8 cellular contexts compared by ENCODE assay signal in genomic region chr12:459430-460258, GRCh38. TPM values are rescaled to one million over a fixed set of nuclear protein-coding genes. Genes with fewer than 3 reads are reported as not detected.
DNase-seq lines count a peak whose midpoint lies in the region; ATAC-seq, FAIRE-seq and TF ChIP-seq lines count a peak whose summit lies in the region.

Gene B4GALNT3 (plus strand): TSS chr12:459939. CDS start chr12:460377, 438 bp downstream.

- H3K4me3 ChIP-seq in OCI-LY7 (ENCODE audit: low read depth, low read length, poor library complexity, severe bottlenecking) (peak within 1 kb of the TSS; percentile 63), pancreas (peak within 1 kb of the TSS; percentile 35 to 68 (median 58))

- H3K4me2 ChIP-seq in OCI-LY7 (ENCODE audit: low read length), result peak within 1 kb of the TSS; percentile 73

- BruUV-seq in OCI-LY7 (replicated peaks; lab: Mats Ljungman, UMichigan), result no TSS peak

- CTCF ChIA-PET in OCI-LY7 (lab: Charles Lee; ENCODE audit: unreplicated experiment), result no interaction called here

- H3K36me3 ChIP-seq in OCI-LY7 (ENCODE audit: insufficient read depth, low read length), result no peaks in the 10 kb centered on the region
- H3K36me3 ChIP-seq in pancreas, result no peaks in the 10 kb centered on the region

- intact Hi-C loops in OCI-LY7 (cut with micrococcal nuclease; ENCODE audit: unreplicated experiment), result no loop called here
- intact Hi-C loops in Right ventricle myocardium inferior (cut with DNase I), result loop anchor here (5.0 kb wide), 1 partner anchor 43 kb away; no protein-coding TSS in a partner anchor
- intact Hi-C loops in pancreas (cut with DNase I), result loop anchor here in 1 of 3 donors (5.0 kb wide), 1 partner anchor 83 kb away; no protein-coding TSS in a partner anchor

- POLR2A ChIA-PET in OCI-LY7 (lab: Charles Lee), result no interaction called here

- no peaks in the 10 kb centered on the region for H3K27me3 ChIP-seq in pancreas

- WGBS in pancreas, 2 donors, result 3 to 6% methylated on average over 40 to 82 of the region's 82 CpGs

- H3K27ac ChIP-seq in OCI-LY7 (ENCODE audit: low read depth, low read length, poor library complexity, severe bottlenecking) (no peak within 1 kb of the TSS), pancreas (peak within 1 kb of the TSS in 1 of 4 donors; percentile 53)

- DNase-seq in NOMO-1 treated with DMSO at 0.1 percent for 48 hours (lab: John Stamatoyannopoulos, UW; ENCODE audit: unreplicated experiment) (peak; percentile 46), NOMO-1 (lab: John Stamatoyannopoulos, UW; ENCODE audit: unreplicated experiment in 2 of 2) (no peak), OCI-LY7 (ENCODE audit: low spot score) (peak; percentile 17), Right ventricle myocardium inferior (ENCODE audit: missing footprints) (no peak), pancreas (peak; percentile 62 to 87 (median 74))
- peak; percentile 7 for DNase-seq in activated gamma-delta T cell treated with anti-CD3 and anti-CD28 coated beads, Interleukin-2, amount 50 U/mL, for 16 hours (ENCODE audit: low read depth)

- no peak for TF ChIP-seq CTCF in OCI-LY7 (conservative IDR thresholded peaks at IDR 0.05; ENCODE audit: low read length)
- no peak for TF ChIP-seq CTCF in pancreas (IDR thresholded peaks at IDR 0.05)

- FAIRE-seq in pancreas (lab: Jason Lieb, UNC), result no peak

- no peaks in the 10 kb centered on the region for H3K9me2 ChIP-seq in OCI-LY7 (ENCODE audit: insufficient read depth, low read length)

- H2AFZ ChIP-seq in OCI-LY7 (ENCODE audit: low read length), result no peak within 1 kb of the TSS

- H3K9me3 ChIP-seq in OCI-LY7 (ENCODE audit: low read length), result no peaks in the 10 kb centered on the region
- H3K9me3 ChIP-seq in pancreas, result no peaks in the 10 kb centered on the region

- H3K4me1 ChIP-seq in OCI-LY7 (ENCODE audit: insufficient read depth, low read length, poor library complexity, severe bottlenecking) (peaks cover 4% of the 10 kb centered on the region), pancreas (peaks cover 0 to 4% (median 0%) of the 10 kb centered on the region in 3 donors)

- no peaks in the 10 kb centered on the region for H3K79me2 ChIP-seq in OCI-LY7 (ENCODE audit: insufficient read depth, low read depth, low read length)

- no peaks in the 10 kb centered on the region for H4K20me1 ChIP-seq in OCI-LY7 (ENCODE audit: insufficient read depth, low read length)

- ATAC-seq in Right ventricle myocardium inferior (peak; percentile 76), pancreas (peak; percentile 89 to 91 (median 90)), GM19351 (IDR thresholded peaks at IDR 0.05; ENCODE audit: unreplicated experiment) (no peak), HG03342 (IDR thresholded peaks at IDR 0.05; ENCODE audit: unreplicated experiment) (no peak)

RNA-seq across cellular contexts. Expression of gene B4GALNT3, which starts in this region (rescaled TPM):
- total RNA-seq in OCI-LY7 (2014; rRNA removed; shearing (Covaris generic)), result 3.2 and 3.4 TPM in 2 replicates
- total RNA-seq in OCI-LY7 (2022) (5.0 and 5.4 TPM in 2 replicates), Right ventricle myocardium inferior (36.6 TPM), pancreas (10 to 100 TPM in 1 of 6 donors, 1 to 10 TPM in 5; 3.8 to 19.5 (median 6.0) TPM)
- 10 to 100 TPM; 13.6 to 14.9 TPM for polyA plus RNA-seq in pancreas

Comparison
In these comparisons a context has a peak if more than half of its experiments do, and no peak if none do; other contexts are left out.
1. DNase-seq: peak in NOMO-1 treated with DMSO at 0.1 percent for 48 hours (single experiment), OCI-LY7 (single experiment), activated gamma-delta T cell treated with anti-CD3 and anti-CD28 coated beads, Interleukin-2, amount 50 U/mL, for 16 hours (single experiment) and pancreas (6 of 6); none in NOMO-1 (0 of 2) and Right ventricle myocardium inferior (single experiment).
2. ATAC-seq: peak in Right ventricle myocardium inferior (single experiment) and pancreas (4 of 4); none in GM19351 (single experiment) and HG03342 (single experiment).